In the genomic region with DNA sequence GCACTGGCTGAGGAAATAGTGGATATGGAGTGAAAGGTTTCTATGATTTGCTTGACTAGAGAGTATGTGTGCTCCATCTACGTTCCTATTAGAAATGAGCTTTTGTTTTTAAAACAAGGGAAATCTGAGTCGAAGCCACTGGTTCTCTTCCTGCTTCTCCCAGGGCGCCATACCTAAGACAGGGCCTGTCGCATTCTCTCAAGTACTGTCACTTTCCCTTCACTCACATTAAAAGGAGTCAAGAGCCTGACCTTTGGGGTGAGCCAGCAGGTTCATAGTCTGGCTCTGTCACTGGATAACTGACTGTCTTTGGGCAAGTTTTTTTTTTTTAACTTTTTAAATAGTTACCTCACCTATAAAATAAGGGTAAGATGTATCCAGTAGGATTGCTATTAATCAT, we compare ENCODE assay signal across 17 cellular contexts.
"Had no signal": no experiment of that assay in that cellular context is flagged by ENCODE, and none has a peak within 500 bp of the region (broad histone marks: within the 10 kb centered on the region; RNA-seq: fewer than 3 reads in every experiment).

No MANE protein-coding gene starts in this region.

- ATAC-seq: stimulated activated naive CD8-positive, alpha-beta T cell treated with anti-CD3 and anti-CD28 coated beads, Interleukin-15, Interleukin-2, amounts not matched to agents 100 U/mL and 50 U/mL, for 24 hours had no signal

- H3K9me3 Mint-ChIP-seq: activated naive CD4-positive, alpha-beta T cell treated with anti-CD3 and anti-CD28 coated beads, Interleukin-2, amount 50 U/mL, for 24 hours; mesothelial cell of epicardium; T-helper 1 cell treated with Interleukin-12 subunit alpha and Interleukin-12 subunit beta and Interleukin-4 antibody, amounts not matched to agents 30 μg/mL and 1 μg/mL, for 36 hours had no signal

- H3K9me3 ChIP-seq: esophagus squamous epithelium, prostate gland, suprapubic skin had no signal

- H3K36me3 ChIP-seq: brain microvascular endothelial cell, prostate gland had no signal

- H3K27me3 ChIP-seq: brain microvascular endothelial cell, esophagus squamous epithelium, suprapubic skin had no signal

- H3K27ac Mint-ChIP-seq: activated naive CD4-positive, alpha-beta T cell treated with anti-CD3 and anti-CD28 coated beads, Interleukin-2, amount 50 U/mL, for 24 hours; mesothelial cell of epicardium; T-helper 1 cell treated with Interleukin-12 subunit alpha and Interleukin-12 subunit beta and Interleukin-4 antibody, amounts not matched to agents 30 μg/mL and 1 μg/mL, for 36 hours had no signal

- H3K4me1 Mint-ChIP-seq: activated naive CD4-positive, alpha-beta T cell treated with anti-CD3 and anti-CD28 coated beads, Interleukin-2, amount 50 U/mL, for 24 hours had no signal

- H3K27ac ChIP-seq: brain microvascular endothelial cell, esophagus squamous epithelium, prostate gland, suprapubic skin had no signal

- H3K4me1 ChIP-seq: prostate gland had no signal

- DNase-seq: activated CD4-positive, CD25-positive, alpha-beta regulatory T cell; activated T-cell treated with anti-CD3 and anti-CD28 coated beads, Interleukin-2, amount 50 U/mL, for 1 hour; amniotic stem cell; brain microvascular endothelial cell; esophagus squamous epithelium; foreskin fibroblast; head of caudate nucleus; occipital lobe; stimulated activated CD4-positive, alpha-beta T cell treated with anti-CD3 and anti-CD28 coated beads, Interleukin-12 subunit alpha, Interleukin-12 subunit beta, amount 100 ng/mL, for 4 hours; stimulated activated CD4-positive, alpha-beta T cell treated with anti-CD3 and anti-CD28 coated beads, Interleukin-2, amount 100 ng/mL, for 48 hours; stimulated activated CD8-positive, alpha-beta memory T cell treated with anti-CD3 and anti-CD28 coated beads, Interleukin-4, amount 100 ng/mL, for 48 hours; stimulated activated naive CD8-positive, alpha-beta T cell treated with anti-CD3 and anti-CD28 coated beads, Interleukin-15, Interleukin-2, amounts not matched to agents 100 U/mL and 50 U/mL, for 24 hours had no signal

- H3K36me3 Mint-ChIP-seq: activated naive CD4-positive, alpha-beta T cell treated with anti-CD3 and anti-CD28 coated beads, Interleukin-2, amount 50 U/mL, for 24 hours had no signal

- H3K4me3 Mint-ChIP-seq: activated naive CD4-positive, alpha-beta T cell treated with anti-CD3 and anti-CD28 coated beads, Interleukin-2, amount 50 U/mL, for 24 hours; mesothelial cell of epicardium; T-helper 1 cell treated with Interleukin-12 subunit alpha and Interleukin-12 subunit beta and Interleukin-4 antibody, amounts not matched to agents 30 μg/mL and 1 μg/mL, for 36 hours had no signal

- H3K4me3 ChIP-seq: esophagus squamous epithelium, prostate gland, suprapubic skin had no signal
